Comparison of ENCODE assay signal across 9 cellular contexts in genomic region chr2:208466133-208466919, GRCh38. TPM values are rescaled to one million over a fixed set of nuclear protein-coding genes. Genes with fewer than 3 reads are reported as not detected.
DNase-seq lines count a peak whose midpoint lies in the region; ATAC-seq, FAIRE-seq and TF ChIP-seq lines count a peak whose summit lies in the region.
"Had no signal": no experiment of that assay in that cellular context is flagged by ENCODE, and none has a peak within 500 bp of the region (broad histone marks: within the 10 kb centered on the region; RNA-seq: fewer than 3 reads in every experiment).

No MANE protein-coding gene starts in this region.

- no peak for TF ChIP-seq EP300 in A549 (IDR thresholded peaks at IDR 0.05)

- ATAC-seq in A549 (peak; percentile 80 to 92; a peak in 5 of 6 replicates), PC-3 (peak; percentile 57; the same call in 1 of the 2 replicates), psoas muscle (no peak)

- peak; percentile 72 to 74 for TF ChIP-seq RAD21 in A549 (conservative IDR thresholded peaks at IDR 0.05 in 1 of 2, IDR thresholded peaks at IDR 0.05 in 1 of 2)

- H3K36me3 ChIP-seq in MM.1S (replicated peaks; ENCODE audit: insufficient read depth, low read length) (no peaks in the 10 kb centered on the region), PC-3 (ENCODE audit: low read depth, low read length) (no peaks in the 10 kb centered on the region), esophagus squamous epithelium (no peaks in the 10 kb centered on the region), psoas muscle (ENCODE audit: insufficient read depth in 1 of 2, low read depth in 1 of 2) (no peaks in the 10 kb centered on the region)

- no peak for FAIRE-seq in A549 (lab: Jason Lieb, UNC)

- no peaks in the 10 kb centered on the region for H3K9me2 ChIP-seq in MM.1S (replicated peaks; ENCODE audit: insufficient read depth, low read length)
- H3K9me2 ChIP-seq in PC-3 (replicated peaks; ENCODE audit: low read length), result no peaks in the 10 kb centered on the region

- TF ChIP-seq CTCF in A549 (IDR thresholded peaks at IDR 0.05), result peak; percentile 66
- TF ChIP-seq CTCF in GM12874 (IDR thresholded peaks at IDR 0.05; ENCODE audit: insufficient read depth, low read depth, low read length), result peak; percentile 64
- peak; percentile 81 for TF ChIP-seq CTCF in MM.1S (IDR thresholded peaks at IDR 0.05; ENCODE audit: low read length)
- peak; percentile 81 for TF ChIP-seq CTCF in PC-3 (conservative IDR thresholded peaks at IDR 0.05; ENCODE audit: low read depth, low read length)
- TF ChIP-seq CTCF in esophagus squamous epithelium (IDR thresholded peaks at IDR 0.05), result peak in 5 of 6 experiments; percentile 26 to 64 (median 57)
- peak; percentile 38 for TF ChIP-seq CTCF in psoas muscle (IDR thresholded peaks at IDR 0.05)

- no peaks in the 10 kb centered on the region for H3K79me2 ChIP-seq in MM.1S (ENCODE audit: low read length)
- H3K79me2 ChIP-seq in PC-3 (ENCODE audit: low read length), result no peaks in the 10 kb centered on the region

- POLR2A ChIA-PET in A549 (lab: Yijun Ruan, JAX) (no interaction called here), HEK293T (lab: Yijun Ruan, JAX) (no interaction called here), PC-3 (lab: Charles Lee; ENCODE audit: unreplicated experiment) (no interaction called here)

- H3K4me2 ChIP-seq in A549 (no peak overlapping the region), MM.1S (ENCODE audit: low read depth, low read length) (no peak overlapping the region), PC-3 (ENCODE audit: low read length) (no peak overlapping the region)

- H3K4me1 ChIP-seq in A549 (no peaks in the 10 kb centered on the region), MM.1S (ENCODE audit: low read length) (no peaks in the 10 kb centered on the region), PC-3 (ENCODE audit: insufficient read depth, low read length) (no peaks in the 10 kb centered on the region), esophagus squamous epithelium (no peaks in the 10 kb centered on the region), psoas muscle (no peaks in the 10 kb centered on the region)

- CTCF ChIA-PET in A549 (lab: Yijun Ruan, JAX), result interaction anchor here (0.6 to 2.1 kb wide), 17 partner anchors 9 to 868 kb away, joined by 3 to 7 read pairs (median 3); partner anchors contain the start of gene PTH2R
- CTCF ChIA-PET in HEK293T (lab: Yijun Ruan, JAX), result interaction anchor here (0.7 to 1.3 kb wide), 2 partner anchors 60 to 647 kb away, joined by 3 read pairs; partner anchors contain the start of gene PTH2R
- CTCF ChIA-PET in PC-3 (lab: Charles Lee), result interaction anchor here (0.5 kb wide), 1 partner anchor 1730 kb away, joined by 3 read pairs; no protein-coding TSS in a partner anchor

- H3K4me3 ChIP-seq in A549 (no peak overlapping the region), MM.1S (ENCODE audit: low read length) (no peak overlapping the region), PC-3 (ENCODE audit: low read length) (no peak overlapping the region), esophagus squamous epithelium (no peak overlapping the region), psoas muscle (no peak overlapping the region)

- BruUV-seq in PC-3 (replicated peaks; lab: Mats Ljungman, UMichigan), result no TSS peak

- H3K9ac ChIP-seq in MM.1S (ENCODE audit: low read length), result no peak overlapping the region
- no peak overlapping the region for H3K9ac ChIP-seq in PC-3 (ENCODE audit: low read length)

- H2AFZ ChIP-seq in MM.1S (ENCODE audit: low read length) (no peak overlapping the region), PC-3 (ENCODE audit: low read length) (no peak overlapping the region)

- intact Hi-C loops in PC-3 (cut with micrococcal nuclease), result loop anchor here (1.0 kb wide), 1 partner anchor 865 kb away; no protein-coding TSS in a partner anchor
- intact Hi-C loops in esophagus squamous epithelium (cut with DNase I), result no loop called here
- intact Hi-C loops in psoas muscle (cut with DNase I), result no loop called here

- H4K20me1 ChIP-seq in MM.1S (ENCODE audit: insufficient read depth, low read length) (no peaks in the 10 kb centered on the region), PC-3 (ENCODE audit: low read length) (no peaks in the 10 kb centered on the region)

- H3K27me3 ChIP-seq in MM.1S (replicated peaks; ENCODE audit: insufficient read depth, low read length) (no peaks in the 10 kb centered on the region), PC-3 (ENCODE audit: low read length) (peaks cover 13% of the 10 kb centered on the region; the same call in 1 of the 2 replicates), esophagus squamous epithelium (no peaks in the 10 kb centered on the region), psoas muscle (ENCODE audit: insufficient read depth in 3 of 3, low read length in 2 of 3) (no peaks in the 10 kb centered on the region)

- H3K27ac ChIP-seq in A549, result no peak overlapping the region
- H3K27ac ChIP-seq in MM.1S (ENCODE audit: low read length), result no peak overlapping the region
- no peak overlapping the region for H3K27ac ChIP-seq in PC-3 (ENCODE audit: low read length)
- H3K27ac ChIP-seq in esophagus squamous epithelium, result no peak overlapping the region
- no peak overlapping the region for H3K27ac ChIP-seq in psoas muscle
- H3K27ac ChIP-seq: epithelial cell of prostate had no signal

- DNase-seq in A549 (ENCODE audit: low read depth in 1 of 2, low spot score in 1 of 2), result peak; percentile 24 to 55
- DNase-seq in HEK293T (ENCODE audit: extremely low spot score), result peak; percentile 55
- DNase-seq in MM.1S, result peak; percentile 70
- peak; percentile 68 for DNase-seq in PC-3
- DNase-seq in esophagus squamous epithelium (lab: John Stamatoyannopoulos, UW), result no peak
- no peak for DNase-seq in psoas muscle
- DNase-seq in activated CD4-positive, CD25-positive, alpha-beta regulatory T cell treated with anti-CD3 and anti-CD28 coated beads, Interleukin-2, amount 50 U/mL, for 72 hours, result no peak

- H3K9me3 ChIP-seq in A549, result no peaks in the 10 kb centered on the region
- no peaks in the 10 kb centered on the region for H3K9me3 ChIP-seq in MM.1S (replicated peaks; ENCODE audit: insufficient read depth, low read length)
- no peaks in the 10 kb centered on the region for H3K9me3 ChIP-seq in PC-3 (ENCODE audit: low read length)
- no peaks in the 10 kb centered on the region for H3K9me3 ChIP-seq in esophagus squamous epithelium
- H3K9me3 ChIP-seq in psoas muscle, result no peaks in the 10 kb centered on the region

- no peaks in the 10 kb centered on the region for H3F3A ChIP-seq in MM.1S (ENCODE audit: insufficient read depth, low read length)
- H3F3A ChIP-seq in PC-3 (ENCODE audit: low read length, unreplicated experiment), result no peaks in the 10 kb centered on the region

- TF ChIP-seq POLR2A in A549 (IDR thresholded peaks at IDR 0.05; ENCODE audit: low read length) (no peak), esophagus squamous epithelium (IDR thresholded peaks at IDR 0.05) (no peak)

- 45% methylated on average over 7 of the region's 7 CpGs for WGBS in A549 (ENCODE audit: missing lambda C conversion rate)
- 17 to 34% methylated on average over 7 of the region's 7 CpGs for WGBS in esophagus squamous epithelium, 2 donors
- 34 to 38% (median 38%) methylated on average over 7 of the region's 7 CpGs for WGBS in psoas muscle, 3 donors

TF ChIP-seq in A549, 52 proteins besides CTCF, POLR2A, EP300 and RAD21:
- TF ChIP-seq SMC3 (IDR thresholded peaks at IDR 0.05), result peak; percentile 66
- no peak for TF ChIP-seq FOSL2 (IDR thresholded peaks at IDR 0.05)
- TF ChIP-seq FOSL2 (CRISPR knock-in tag; IDR thresholded peaks at IDR 0.05), result no peak

TF ChIP-seq in HEK293T, 16 proteins besides CTCF, POLR2A, EP300 and RAD21:
- no peak for TF ChIP-seq SUZ12 (IDR thresholded peaks at IDR 0.05)
- no peak for TF ChIP-seq CTBP1 (IDR thresholded peaks at IDR 0.05; ENCODE audit: borderline replicate concordance)
- no peak for TF ChIP-seq PKNOX1 (IDR thresholded peaks at IDR 0.05)
- no peak for TF ChIP-seq FOXA1 (IDR thresholded peaks at IDR 0.05)
- no peak for TF ChIP-seq LEF1 (IDR thresholded peaks at IDR 0.05; ENCODE audit: borderline replicate concordance)
- TF ChIP-seq BHLHE40 (IDR thresholded peaks at IDR 0.05; ENCODE audit: borderline replicate concordance), result no peak
- TF ChIP-seq ELF4 (IDR thresholded peaks at IDR 0.05), result no peak
- TF ChIP-seq L3MBTL2 (conservative IDR thresholded peaks at IDR 0.05), result no peak
- TF ChIP-seq TARDBP (IDR thresholded peaks at IDR 0.05), result no peak
- no peak for TF ChIP-seq FOXK2 (IDR thresholded peaks at IDR 0.05)
- no peak for TF ChIP-seq NFRKB (IDR thresholded peaks at IDR 0.05)
- TF ChIP-seq SP1 (IDR thresholded peaks at IDR 0.05), result no peak
- no peak for TF ChIP-seq FOXM1 (IDR thresholded peaks at IDR 0.05; ENCODE audit: borderline replicate concordance)
- TF ChIP-seq ZNF384 (IDR thresholded peaks at IDR 0.05), result no peak
- no peak for TF ChIP-seq HDGF (IDR thresholded peaks at IDR 0.05; ENCODE audit: borderline replicate concordance)
- TF ChIP-seq ARNT (IDR thresholded peaks at IDR 0.05), result no peak

RNA-seq across cellular contexts. Expression of gene PTH2R, which starts 59.7 kb away (rescaled TPM):
- not detected in 2 replicates for polyA plus RNA-seq in A549 (2011; rRNA removed)
- polyA plus RNA-seq in A549 (2012; cell fraction: cytosol; rRNA removed), result not detected in 2 replicates
- polyA plus RNA-seq in A549 (2012; cell fraction: nucleus; rRNA removed), result not detected in 2 replicates
- not detected in 3 replicates for polyA plus RNA-seq in A549 (2017; fragmentation: RNase III; extraction: RNeasy Plus Mini Kit Qiagen cat#74134 plus additional on column Dnase treatment)
- polyA minus RNA-seq in A549 (2011; rRNA and poly(A)+ RNA removed), result not detected in 2 replicates
- not detected in 2 replicates for total RNA-seq in PC-3 (2014; rRNA removed)
- not detected for total RNA-seq in esophagus squamous epithelium
- total RNA-seq in psoas muscle, result under 1 TPM in 1 of 4 donors, not detected in 3; 0.08 TPM
- polyA plus RNA-seq in psoas muscle, result under 1 TPM in 1 of 3 donors, not detected in 2; 0.01 TPM

Comparison
In these comparisons a context has a peak if more than half of its experiments do, and no peak if none do; other contexts are left out.
1. ATAC-seq: peak in A549 (2 of 2) and PC-3 (single experiment); none in psoas muscle (0 of 4).
2. DNase-seq: peak in A549 (2 of 2), HEK293T (single experiment), MM.1S (single experiment) and PC-3 (single experiment); none in esophagus squamous epithelium (single experiment), psoas muscle (0 of 2) and activated CD4-positive, CD25-positive, alpha-beta regulatory T cell treated with anti-CD3 and anti-CD28 coated beads, Interleukin-2, amount 50 U/mL, for 72 hours (single experiment).
3. Peak in every context shown above with its lines, with median percentiles within 50 percentile points of each other: CTCF ChIP-seq.